In genomic region chr1:186154651-186155050, GRCh38 we compare ENCODE assay signal across 1 cellular context.
TF ChIP-seq lines count a peak whose summit lies in the region.

No MANE protein-coding gene starts in this region.

TF ChIP-seq in K562, 482 proteins besides CTCF, POLR2A, EP300 and RAD21 (continued from another document):
- TF ChIP-seq SMARCB1 (IDR thresholded peaks at IDR 0.05; ENCODE audit: insufficient read length, low read depth) (no peak), ZNF121 (CRISPR knock-in tag; conservative IDR thresholded peaks at IDR 0.05) (no peak), HNRNPH1 (optimal IDR thresholded peaks at IDR 0.05; ENCODE audit: low read depth, low read length) (no peak), PPARD (CRISPR knock-in tag; IDR thresholded peaks at IDR 0.05) (no peak), ESRRB (CRISPR knock-in tag; IDR thresholded peaks at IDR 0.05; ENCODE audit: borderline replicate concordance) (no peak), ZNF586 (CRISPR knock-in tag; conservative IDR thresholded peaks at IDR 0.05) (no peak), ZNF76 (CRISPR knock-in tag; IDR thresholded peaks at IDR 0.05; ENCODE audit: borderline replicate concordance) (no peak), XRCC4 (IDR thresholded peaks at IDR 0.05; ENCODE audit: extremely low read depth, insufficient read depth, insufficient read length) (no peak), LARP7 (IDR thresholded peaks at IDR 0.05) (no peak)
- TF ChIP-seq, protein P1, sequence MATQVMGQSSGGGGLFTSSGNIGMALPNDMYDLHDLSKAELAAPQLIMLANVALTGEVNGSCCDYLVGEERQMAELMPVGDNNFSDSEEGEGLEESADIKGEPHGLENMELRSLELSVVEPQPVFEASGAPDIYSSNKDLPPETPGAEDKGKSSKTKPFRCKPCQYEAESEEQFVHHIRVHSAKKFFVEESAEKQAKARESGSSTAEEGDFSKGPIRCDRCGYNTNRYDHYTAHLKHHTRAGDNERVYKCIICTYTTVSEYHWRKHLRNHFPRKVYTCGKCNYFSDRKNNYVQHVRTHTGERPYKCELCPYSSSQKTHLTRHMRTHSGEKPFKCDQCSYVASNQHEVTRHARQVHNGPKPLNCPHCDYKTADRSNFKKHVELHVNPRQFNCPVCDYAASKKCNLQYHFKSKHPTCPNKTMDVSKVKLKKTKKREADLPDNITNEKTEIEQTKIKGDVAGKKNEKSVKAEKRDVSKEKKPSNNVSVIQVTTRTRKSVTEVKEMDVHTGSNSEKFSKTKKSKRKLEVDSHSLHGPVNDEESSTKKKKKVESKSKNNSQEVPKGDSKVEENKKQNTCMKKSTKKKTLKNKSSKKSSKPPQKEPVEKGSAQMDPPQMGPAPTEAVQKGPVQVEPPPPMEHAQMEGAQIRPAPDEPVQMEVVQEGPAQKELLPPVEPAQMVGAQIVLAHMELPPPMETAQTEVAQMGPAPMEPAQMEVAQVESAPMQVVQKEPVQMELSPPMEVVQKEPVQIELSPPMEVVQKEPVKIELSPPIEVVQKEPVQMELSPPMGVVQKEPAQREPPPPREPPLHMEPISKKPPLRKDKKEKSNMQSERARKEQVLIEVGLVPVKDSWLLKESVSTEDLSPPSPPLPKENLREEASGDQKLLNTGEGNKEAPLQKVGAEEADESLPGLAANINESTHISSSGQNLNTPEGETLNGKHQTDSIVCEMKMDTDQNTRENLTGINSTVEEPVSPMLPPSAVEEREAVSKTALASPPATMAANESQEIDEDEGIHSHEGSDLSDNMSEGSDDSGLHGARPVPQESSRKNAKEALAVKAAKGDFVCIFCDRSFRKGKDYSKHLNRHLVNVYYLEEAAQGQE (CRISPR knock-in tag; IDR thresholded peaks at IDR 0.05; ENCODE audit: low read depth) = no peak
